In the genomic region with DNA sequence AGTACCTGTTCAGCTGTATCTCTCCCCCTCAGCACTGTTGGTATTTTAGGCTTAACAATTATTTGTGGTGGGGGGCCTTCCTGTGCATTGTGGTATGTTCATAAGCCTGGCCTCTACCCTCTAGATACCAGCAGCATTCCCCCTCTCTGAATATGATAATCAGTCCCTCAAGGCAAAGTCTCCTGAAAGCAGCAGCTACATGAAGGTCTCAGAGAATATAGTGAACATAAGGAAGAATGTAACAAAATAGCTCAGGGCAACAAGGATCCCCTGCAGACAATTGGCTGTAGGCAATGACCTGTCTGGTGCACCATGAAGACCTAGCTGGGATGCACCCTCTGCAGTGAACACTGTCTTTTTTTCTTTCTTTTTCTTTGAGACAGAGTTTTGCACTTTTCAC, we compare ENCODE assay signal across 21 cellular contexts.
"Had no signal": no experiment of that assay in that cellular context is flagged by ENCODE, and none has a peak within 500 bp of the region (broad histone marks: within the 10 kb centered on the region; RNA-seq: fewer than 3 reads in every experiment).

No MANE protein-coding gene starts in this region.

- H3K4me2 ChIP-seq: hepatocyte had no signal

- H3K27ac ChIP-seq: coronary artery, dorsolateral prefrontal cortex, esophagus muscularis mucosa, foreskin keratinocyte, gastroesophageal sphincter, heart left ventricle, hepatocyte, left lung, lower lobe of right lung had no signal

- ATAC-seq: foreskin keratinocyte, gastroesophageal sphincter, heart left ventricle, left cardiac atrium, left lung, left ventricle myocardium superior, lower lobe of right lung had no signal

- H3K27me3 ChIP-seq: dorsolateral prefrontal cortex, esophagus muscularis mucosa, foreskin keratinocyte, gastroesophageal sphincter, heart left ventricle, hepatocyte, left lung had no signal

- DNase-seq: dermis blood vessel endothelial cell; dorsolateral prefrontal cortex; effector CD4-positive, alpha-beta T cell; effector memory CD4-positive, alpha-beta T cell; foreskin keratinocyte; heart left ventricle; hypothalamus; left cardiac atrium; left ventricle myocardium superior; lower lobe of right lung; mesenchymal stem cell; midbrain had no signal

- H3K9me3 ChIP-seq: esophagus muscularis mucosa, gastroesophageal sphincter, heart left ventricle, left lung, lower lobe of right lung had no signal

- H3K4me1 ChIP-seq: foreskin keratinocyte, left lung had no signal

- H3K4me3 ChIP-seq: coronary artery, dorsolateral prefrontal cortex, esophagus muscularis mucosa, gastroesophageal sphincter, heart left ventricle, hepatocyte, left lung, lower lobe of right lung had no signal

- H2AFZ ChIP-seq: hepatocyte had no signal

- FAIRE-seq: colon, frontal cortex, islet of Langerhans, keratinocyte had no signal
